In the genomic region with DNA sequence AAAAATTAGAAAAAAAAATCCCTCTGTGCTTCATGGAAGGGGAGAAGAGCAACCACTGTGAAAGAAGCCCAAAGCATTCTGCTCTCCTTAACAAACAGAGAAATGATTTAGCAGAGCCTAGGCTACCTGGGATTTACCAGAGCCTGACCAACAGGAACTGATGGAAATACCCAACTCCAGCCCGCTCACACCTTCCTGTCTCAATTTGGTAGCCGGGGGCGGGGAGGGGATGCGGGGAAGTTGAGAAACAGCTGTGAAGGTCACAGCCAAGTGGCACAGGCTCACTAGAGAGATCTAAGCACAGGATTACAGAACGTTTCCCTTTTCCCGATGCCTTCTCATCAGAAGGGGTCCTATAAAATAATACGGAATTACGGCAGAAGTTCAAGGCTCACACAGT, we compare ENCODE assay signal across 1 cellular context.
TF ChIP-seq lines count a peak whose summit lies in the region.

No MANE protein-coding gene starts in this region.

TF ChIP-seq in GM23338, 12 proteins besides CTCF, POLR2A, EP300 and RAD21 (continued from another document):
- TF ChIP-seq ZNF462 (CRISPR knock-in tag; IDR thresholded peaks at IDR 0.05) (no peak), ZNF114 (CRISPR knock-in tag; IDR thresholded peaks at IDR 0.05) (no peak), ETS1 (IDR thresholded peaks at IDR 0.05) (no peak), JUNB (IDR thresholded peaks at IDR 0.05; ENCODE audit: unreplicated experiment) (no peak)
- TF ChIP-seq, protein P1, sequence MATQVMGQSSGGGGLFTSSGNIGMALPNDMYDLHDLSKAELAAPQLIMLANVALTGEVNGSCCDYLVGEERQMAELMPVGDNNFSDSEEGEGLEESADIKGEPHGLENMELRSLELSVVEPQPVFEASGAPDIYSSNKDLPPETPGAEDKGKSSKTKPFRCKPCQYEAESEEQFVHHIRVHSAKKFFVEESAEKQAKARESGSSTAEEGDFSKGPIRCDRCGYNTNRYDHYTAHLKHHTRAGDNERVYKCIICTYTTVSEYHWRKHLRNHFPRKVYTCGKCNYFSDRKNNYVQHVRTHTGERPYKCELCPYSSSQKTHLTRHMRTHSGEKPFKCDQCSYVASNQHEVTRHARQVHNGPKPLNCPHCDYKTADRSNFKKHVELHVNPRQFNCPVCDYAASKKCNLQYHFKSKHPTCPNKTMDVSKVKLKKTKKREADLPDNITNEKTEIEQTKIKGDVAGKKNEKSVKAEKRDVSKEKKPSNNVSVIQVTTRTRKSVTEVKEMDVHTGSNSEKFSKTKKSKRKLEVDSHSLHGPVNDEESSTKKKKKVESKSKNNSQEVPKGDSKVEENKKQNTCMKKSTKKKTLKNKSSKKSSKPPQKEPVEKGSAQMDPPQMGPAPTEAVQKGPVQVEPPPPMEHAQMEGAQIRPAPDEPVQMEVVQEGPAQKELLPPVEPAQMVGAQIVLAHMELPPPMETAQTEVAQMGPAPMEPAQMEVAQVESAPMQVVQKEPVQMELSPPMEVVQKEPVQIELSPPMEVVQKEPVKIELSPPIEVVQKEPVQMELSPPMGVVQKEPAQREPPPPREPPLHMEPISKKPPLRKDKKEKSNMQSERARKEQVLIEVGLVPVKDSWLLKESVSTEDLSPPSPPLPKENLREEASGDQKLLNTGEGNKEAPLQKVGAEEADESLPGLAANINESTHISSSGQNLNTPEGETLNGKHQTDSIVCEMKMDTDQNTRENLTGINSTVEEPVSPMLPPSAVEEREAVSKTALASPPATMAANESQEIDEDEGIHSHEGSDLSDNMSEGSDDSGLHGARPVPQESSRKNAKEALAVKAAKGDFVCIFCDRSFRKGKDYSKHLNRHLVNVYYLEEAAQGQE (IDR thresholded peaks at IDR 0.05; ENCODE audit: unreplicated experiment), result no peak
